In genomic region chr18:2466978-2467377, GRCh38 we compare ENCODE assay signal across 21 cellular contexts.
"Had no signal": no experiment of that assay in that cellular context is flagged by ENCODE, and none has a peak within 500 bp of the region (broad histone marks: within the 10 kb centered on the region; RNA-seq: fewer than 3 reads in every experiment).

No MANE protein-coding gene starts in this region.

- ATAC-seq: activated CD8-positive, alpha-beta T cell treated with anti-CD3 and anti-CD28 coated beads, Interleukin-2, amount 10 ng/mL, durations not matched to agents 7 days and 5 days; body of pancreas; gastrocnemius medialis; stimulated activated naive CD8-positive, alpha-beta T cell treated with anti-CD3 and anti-CD28 coated beads, Interleukin-15, Interleukin-2, amounts not matched to agents 100 U/mL and 50 U/mL, for 24 hours had no signal

- H3K36me3 ChIP-seq: gastrocnemius medialis, left ventricle myocardium inferior, tibial nerve, vagina had no signal

- H3K27ac Mint-ChIP-seq: activated B cell treated with CpG ODN at 0.5 μM for 24 hours; activated CD8-positive, alpha-beta T cell treated with anti-CD3 and anti-CD28 coated beads, Interleukin-2, amount 10 ng/mL, durations not matched to agents 7 days and 5 days; activated naive CD4-positive, alpha-beta T cell treated with anti-CD3 and anti-CD28 coated beads for 36 hours; activated T-cell treated with anti-CD3 and anti-CD28 coated beads, Interleukin-2, amount 50 U/mL, for 24 hours; progenitor cell of endocrine pancreas; T-helper 2 cell treated with Interferon-gamma antibody and Interleukin-4, amounts not matched to agents 5 μg/mL and 100 μg/mL, for 36 hours had no signal

- FAIRE-seq: colon had no signal

- H3K27me3 ChIP-seq: body of pancreas, dorsolateral prefrontal cortex, gastrocnemius medialis, tibial nerve, vagina had no signal

- H3K27me3 Mint-ChIP-seq: progenitor cell of endocrine pancreas had no signal

- H3K27ac ChIP-seq: body of pancreas, dorsolateral prefrontal cortex, gastrocnemius medialis, left ventricle myocardium inferior, tibial nerve, vagina had no signal

- H3K4me1 Mint-ChIP-seq: activated B cell treated with CpG ODN at 0.5 μM for 24 hours had no signal

- DNase-seq: activated B cell treated with CpG ODN at 0.5 μM for 24 hours; activated CD4-positive, alpha-beta T cell treated with anti-CD3 and anti-CD28 coated beads for 4 hours; activated CD8-positive, alpha-beta T cell treated with anti-CD3 and anti-CD28 coated beads, Interleukin-2, amount 10 ng/mL, durations not matched to agents 7 days and 5 days; activated naive CD4-positive, alpha-beta T cell treated with anti-CD3 and anti-CD28 coated beads for 36 hours; activated T-cell treated with anti-CD3 and anti-CD28 coated beads, Interleukin-2, amount 50 U/mL, for 24 hours; body of pancreas; caudate nucleus; dorsolateral prefrontal cortex; gastrocnemius medialis; head of caudate nucleus; left ventricle myocardium inferior; mammary epithelial cell; occipital lobe; stimulated activated CD4-positive, alpha-beta T cell treated with anti-CD3 and anti-CD28 coated beads, Interleukin-2, amount 100 ng/mL, for 24 hours; stimulated activated naive CD8-positive, alpha-beta T cell treated with anti-CD3 and anti-CD28 coated beads, Interleukin-15, Interleukin-2, amounts not matched to agents 100 U/mL and 50 U/mL, for 24 hours; substantia nigra had no signal

- H3K4me3 ChIP-seq: body of pancreas, dorsolateral prefrontal cortex, gastrocnemius medialis, left ventricle myocardium inferior, tibial nerve, vagina had no signal

- H3K4me3 Mint-ChIP-seq: activated B cell treated with CpG ODN at 0.5 μM for 24 hours; activated CD8-positive, alpha-beta T cell treated with anti-CD3 and anti-CD28 coated beads, Interleukin-2, amount 10 ng/mL, durations not matched to agents 7 days and 5 days; activated naive CD4-positive, alpha-beta T cell treated with anti-CD3 and anti-CD28 coated beads for 36 hours; activated T-cell treated with anti-CD3 and anti-CD28 coated beads, Interleukin-2, amount 50 U/mL, for 24 hours; T-helper 2 cell treated with Interferon-gamma antibody and Interleukin-4, amounts not matched to agents 5 μg/mL and 100 μg/mL, for 36 hours had no signal

- H3K9me3 Mint-ChIP-seq: activated B cell treated with CpG ODN at 0.5 μM for 24 hours; activated naive CD4-positive, alpha-beta T cell treated with anti-CD3 and anti-CD28 coated beads for 36 hours; activated T-cell treated with anti-CD3 and anti-CD28 coated beads, Interleukin-2, amount 50 U/mL, for 24 hours; T-helper 2 cell treated with Interferon-gamma antibody and Interleukin-4, amounts not matched to agents 5 μg/mL and 100 μg/mL, for 36 hours had no signal

- H3K9me3 ChIP-seq: body of pancreas, gastrocnemius medialis, left ventricle myocardium inferior, tibial nerve, vagina had no signal

- H3K4me1 ChIP-seq: body of pancreas, gastrocnemius medialis, tibial nerve, vagina had no signal
